Comparison of ENCODE assay signal across 8 cellular contexts in the genomic region with DNA sequence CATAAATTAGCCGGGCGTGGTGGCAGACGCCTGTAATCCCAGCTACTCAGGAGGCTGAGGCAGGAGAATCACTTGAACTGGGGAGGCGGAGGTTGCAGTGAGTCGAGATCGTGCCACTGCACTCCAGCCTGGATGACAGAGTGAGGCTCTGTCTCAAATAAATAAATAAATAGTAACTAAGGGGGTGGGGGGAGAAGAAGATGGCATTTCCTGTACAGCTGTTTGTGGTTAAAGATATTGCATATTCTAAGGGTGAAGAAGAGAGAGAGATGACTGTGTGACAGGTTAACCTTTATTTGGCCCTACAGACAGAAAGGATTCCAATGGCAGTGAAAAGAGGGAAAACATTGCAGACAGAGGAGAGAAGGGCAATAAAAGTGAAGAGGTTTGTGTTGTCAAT.
DNase-seq lines count a peak whose midpoint lies in the region; ATAC-seq lines count a peak whose summit lies in the region.

No MANE protein-coding gene starts in this region.

- peak; percentile 28 for DNase-seq in AG08395 (ENCODE audit: low spot score)
- peak; percentile 44 for DNase-seq in NAMALWA (ENCODE audit: low spot score)
- peak; percentile 53 for DNase-seq in amniotic epithelial cell (ENCODE audit: low read depth)
- peak; percentile 67 for DNase-seq in iris pigment epithelial cell (ENCODE audit: low read depth)

- ATAC-seq in GM18502 (IDR thresholded peaks at IDR 0.05; ENCODE audit: poor library complexity, unreplicated experiment), result peak; percentile 78
- ATAC-seq in GM21360 (IDR thresholded peaks at IDR 0.05; ENCODE audit: unreplicated experiment), result peak; percentile 61
- ATAC-seq in HG02759 (IDR thresholded peaks at IDR 0.05; ENCODE audit: unreplicated experiment), result peak; percentile 84
- peak; percentile 78 for ATAC-seq in HG03378 (IDR thresholded peaks at IDR 0.05; ENCODE audit: unreplicated experiment)

Comparison
In these comparisons a context has a peak if more than half of its experiments do, and no peak if none do; other contexts are left out.
1. Peak in every context shown above with its lines: DNase-seq and ATAC-seq.